15 cellular contexts compared by ENCODE assay signal in the genomic region with DNA sequence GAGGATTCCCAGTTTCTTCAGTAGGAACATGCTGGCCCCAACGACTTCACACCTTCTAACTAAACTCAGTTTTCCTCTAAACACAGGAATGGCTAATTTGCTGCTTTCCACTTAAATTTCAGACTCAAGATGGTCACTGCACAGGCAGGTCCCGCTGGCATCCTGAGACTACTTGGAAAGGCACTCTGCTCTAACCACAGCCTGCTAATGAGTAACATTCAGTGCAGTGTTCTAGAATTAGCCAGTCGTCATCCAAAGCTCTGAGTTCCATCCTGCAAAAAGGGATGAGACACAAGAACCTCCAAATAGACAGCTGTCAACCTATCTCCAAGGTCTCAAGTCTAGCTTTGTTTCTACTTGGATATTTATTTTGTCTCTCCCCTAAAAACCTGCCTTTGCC. TPM values are rescaled to one million over a fixed set of nuclear protein-coding genes. Genes with fewer than 3 reads are reported as not detected.
A peak's percentile ranks its signal among the peaks of the same experiment; 100 is the strongest.
DNase-seq lines count a peak whose midpoint lies in the region; ATAC-seq and TF ChIP-seq lines count a peak whose summit lies in the region.
"Had no signal": no experiment of that assay in that cellular context is flagged by ENCODE, and none has a peak within 500 bp of the region (broad histone marks: within the 10 kb centered on the region; RNA-seq: fewer than 3 reads in every experiment).

No MANE protein-coding gene starts in this region.

- H3K9me3 ChIP-seq in skeletal muscle satellite cell (replicated peaks; ENCODE audit: low read length) = no peaks in the 10 kb centered on the region
- H3K9me3 ChIP-seq: ovary, SJCRH30 had no signal

- peaks cover 2% of the 10 kb centered on the region for H3K4me1 Mint-ChIP-seq in CD14-positive monocyte

- H3K4me2 ChIP-seq in skeletal muscle satellite cell (ENCODE audit: low read length) = peak overlapping the region; percentile 54

- no peak overlapping the region for H3K4me3 Mint-ChIP-seq in CD14-positive monocyte

- no peaks in the 10 kb centered on the region for H3K27me3 ChIP-seq in skeletal muscle satellite cell (ENCODE audit: control insufficient read depth, insufficient read depth, low read length)
- H3K27me3 ChIP-seq: dorsolateral prefrontal cortex, ovary, SJCRH30 had no signal

- H3K9ac ChIP-seq in skeletal muscle satellite cell (ENCODE audit: low read depth, low read length) = no peak overlapping the region

- H3K27me3 Mint-ChIP-seq in CD14-positive monocyte (ENCODE audit: low read depth in 3 of 3) = peaks cover 2 to 6% (median 4%) of the 10 kb centered on the region in 3 donors
- H3K27me3 Mint-ChIP-seq: brain had no signal

- ATAC-seq in GM19035 (IDR thresholded peaks at IDR 0.05; ENCODE audit: unreplicated experiment) (no peak), GM18517 (IDR thresholded peaks at IDR 0.05; ENCODE audit: unreplicated experiment) (no peak)

- H3K4me3 ChIP-seq in fibroblast of mammary gland (ENCODE audit: control insufficient read depth, low read depth, low read length) (no peak overlapping the region), skeletal muscle satellite cell (ENCODE audit: low read length) (no peak overlapping the region)
- H3K4me3 ChIP-seq: dorsolateral prefrontal cortex, ovary, SJCRH30 had no signal

- peaks cover 0 to 3% of the 10 kb centered on the region in 2 donors for H3K36me3 Mint-ChIP-seq in CD14-positive monocyte
- H3K36me3 Mint-ChIP-seq: brain had no signal

- peaks cover 0 to 1% (median 0%) of the 10 kb centered on the region in 7 donors for H3K9me3 Mint-ChIP-seq in CD14-positive monocyte

- H3K27ac Mint-ChIP-seq in CD14-positive monocyte = no peak overlapping the region

- intact Hi-C loops in CD14-positive monocyte (cut with micrococcal nuclease) = no loop called here

- H3K4me1 ChIP-seq in skeletal muscle satellite cell (ENCODE audit: control insufficient read depth, insufficient read depth, low read length) = peaks cover 44% of the 10 kb centered on the region

- DNase-seq in GM03348 (ENCODE audit: low spot score) (peak; percentile 73), RKO (ENCODE audit: low spot score) (peak; percentile 12), fibroblast of mammary gland (ENCODE audit: low read depth) (peak; percentile 85), CD14-positive monocyte (ENCODE audit: low spot score) (no peak)
- DNase-seq: activated CD4-positive, alpha-beta T cell treated with anti-CD3 and anti-CD28 coated beads for 1 hour; DMS53; dorsolateral prefrontal cortex; NCI-H2029; NCI-H510A; ovary; SJCRH30 had no signal

- H3K36me3 ChIP-seq in skeletal muscle satellite cell (ENCODE audit: insufficient read depth, low read length) = peaks cover 14% of the 10 kb centered on the region
- H3K36me3 ChIP-seq: ovary had no signal

- no peak for TF ChIP-seq CTCF in fibroblast of mammary gland (conservative IDR thresholded peaks at IDR 0.05; ENCODE audit: control insufficient read depth, insufficient read depth, low read depth, low read length)
- no peak for TF ChIP-seq CTCF in CD14-positive monocyte (IDR thresholded peaks at IDR 0.05)

RNA-seq across cellular contexts. Expression of a gene that starts 6.0 kb away (rescaled TPM):
- total RNA-seq in skeletal muscle satellite cell (2012; rRNA removed) = 8.3 and 9.1 TPM in 2 replicates
- 1 to 10 TPM; 4.4 to 5.5 TPM for polyA plus RNA-seq in CD14-positive monocyte

RNA-seq across cellular contexts. Expression of a gene that starts 6.4 kb away (rescaled TPM):
- 38.3 and 40.2 TPM in 2 replicates for total RNA-seq in skeletal muscle satellite cell (2012; rRNA removed)
- polyA plus RNA-seq in CD14-positive monocyte = 1 to 10 TPM; 1.5 to 2.7 TPM
